In the genomic region with DNA sequence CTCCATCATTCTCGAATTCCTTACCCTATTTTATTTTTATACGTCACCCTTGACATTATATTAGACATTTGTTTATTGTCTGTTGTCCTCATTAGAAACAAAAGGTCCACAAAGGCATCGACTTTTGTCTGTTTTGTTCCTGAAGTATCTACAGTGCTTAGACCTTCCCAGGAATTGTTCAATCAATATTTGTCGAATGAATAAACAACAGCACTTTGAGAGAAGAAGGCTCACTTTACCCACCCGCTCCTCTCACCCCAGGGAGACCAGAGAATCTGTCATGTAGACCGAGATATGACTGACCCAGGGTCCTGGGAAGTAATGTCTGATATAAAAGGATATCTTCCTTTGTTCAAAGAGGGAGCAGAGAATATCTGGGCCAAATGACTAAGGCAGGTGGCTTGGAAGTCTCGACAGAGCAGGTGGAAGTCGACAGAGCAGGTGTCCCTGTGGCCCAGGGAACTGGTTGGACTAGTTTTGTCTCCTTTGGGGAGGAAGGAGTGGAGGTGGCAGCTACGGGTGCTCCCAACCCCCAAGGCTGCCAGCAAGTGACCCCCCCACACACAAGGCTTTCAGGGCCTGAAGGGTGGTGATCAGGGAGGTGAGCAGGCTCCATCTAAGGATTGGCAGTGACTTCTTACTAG, we compare ENCODE assay signal across 1 cellular context.
TF ChIP-seq lines count a peak whose summit lies in the region.

No MANE protein-coding gene starts in this region.

TF ChIP-seq in GM23338, 12 proteins besides CTCF, POLR2A, EP300 and RAD21 (continued from another document):
- TF ChIP-seq, protein P1, sequence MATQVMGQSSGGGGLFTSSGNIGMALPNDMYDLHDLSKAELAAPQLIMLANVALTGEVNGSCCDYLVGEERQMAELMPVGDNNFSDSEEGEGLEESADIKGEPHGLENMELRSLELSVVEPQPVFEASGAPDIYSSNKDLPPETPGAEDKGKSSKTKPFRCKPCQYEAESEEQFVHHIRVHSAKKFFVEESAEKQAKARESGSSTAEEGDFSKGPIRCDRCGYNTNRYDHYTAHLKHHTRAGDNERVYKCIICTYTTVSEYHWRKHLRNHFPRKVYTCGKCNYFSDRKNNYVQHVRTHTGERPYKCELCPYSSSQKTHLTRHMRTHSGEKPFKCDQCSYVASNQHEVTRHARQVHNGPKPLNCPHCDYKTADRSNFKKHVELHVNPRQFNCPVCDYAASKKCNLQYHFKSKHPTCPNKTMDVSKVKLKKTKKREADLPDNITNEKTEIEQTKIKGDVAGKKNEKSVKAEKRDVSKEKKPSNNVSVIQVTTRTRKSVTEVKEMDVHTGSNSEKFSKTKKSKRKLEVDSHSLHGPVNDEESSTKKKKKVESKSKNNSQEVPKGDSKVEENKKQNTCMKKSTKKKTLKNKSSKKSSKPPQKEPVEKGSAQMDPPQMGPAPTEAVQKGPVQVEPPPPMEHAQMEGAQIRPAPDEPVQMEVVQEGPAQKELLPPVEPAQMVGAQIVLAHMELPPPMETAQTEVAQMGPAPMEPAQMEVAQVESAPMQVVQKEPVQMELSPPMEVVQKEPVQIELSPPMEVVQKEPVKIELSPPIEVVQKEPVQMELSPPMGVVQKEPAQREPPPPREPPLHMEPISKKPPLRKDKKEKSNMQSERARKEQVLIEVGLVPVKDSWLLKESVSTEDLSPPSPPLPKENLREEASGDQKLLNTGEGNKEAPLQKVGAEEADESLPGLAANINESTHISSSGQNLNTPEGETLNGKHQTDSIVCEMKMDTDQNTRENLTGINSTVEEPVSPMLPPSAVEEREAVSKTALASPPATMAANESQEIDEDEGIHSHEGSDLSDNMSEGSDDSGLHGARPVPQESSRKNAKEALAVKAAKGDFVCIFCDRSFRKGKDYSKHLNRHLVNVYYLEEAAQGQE (IDR thresholded peaks at IDR 0.05; ENCODE audit: unreplicated experiment) = no peak
- TF ChIP-seq EZH2 (IDR thresholded peaks at IDR 0.05; ENCODE audit: low read depth, unreplicated experiment) = no peak
- no peak for TF ChIP-seq POLR2AphosphoS5 (IDR thresholded peaks at IDR 0.05; ENCODE audit: low read depth)
- no peak for TF ChIP-seq STAT1 (IDR thresholded peaks at IDR 0.05; ENCODE audit: unreplicated experiment)
- TF ChIP-seq CREB1 (CRISPR knock-in tag; IDR thresholded peaks at IDR 0.05; ENCODE audit: low read depth) = no peak
- no peak for TF ChIP-seq ZNF114 (CRISPR knock-in tag; IDR thresholded peaks at IDR 0.05)
- no peak for TF ChIP-seq JUNB (IDR thresholded peaks at IDR 0.05; ENCODE audit: unreplicated experiment)
- no peak for TF ChIP-seq NANOG (IDR thresholded peaks at IDR 0.05; ENCODE audit: borderline replicate concordance)
- TF ChIP-seq, protein P2, sequence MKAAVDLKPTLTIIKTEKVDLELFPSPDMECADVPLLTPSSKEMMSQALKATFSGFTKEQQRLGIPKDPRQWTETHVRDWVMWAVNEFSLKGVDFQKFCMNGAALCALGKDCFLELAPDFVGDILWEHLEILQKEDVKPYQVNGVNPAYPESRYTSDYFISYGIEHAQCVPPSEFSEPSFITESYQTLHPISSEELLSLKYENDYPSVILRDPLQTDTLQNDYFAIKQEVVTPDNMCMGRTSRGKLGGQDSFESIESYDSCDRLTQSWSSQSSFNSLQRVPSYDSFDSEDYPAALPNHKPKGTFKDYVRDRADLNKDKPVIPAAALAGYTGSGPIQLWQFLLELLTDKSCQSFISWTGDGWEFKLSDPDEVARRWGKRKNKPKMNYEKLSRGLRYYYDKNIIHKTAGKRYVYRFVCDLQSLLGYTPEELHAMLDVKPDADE (IDR thresholded peaks at IDR 0.05) = no peak
